In the genomic region with DNA sequence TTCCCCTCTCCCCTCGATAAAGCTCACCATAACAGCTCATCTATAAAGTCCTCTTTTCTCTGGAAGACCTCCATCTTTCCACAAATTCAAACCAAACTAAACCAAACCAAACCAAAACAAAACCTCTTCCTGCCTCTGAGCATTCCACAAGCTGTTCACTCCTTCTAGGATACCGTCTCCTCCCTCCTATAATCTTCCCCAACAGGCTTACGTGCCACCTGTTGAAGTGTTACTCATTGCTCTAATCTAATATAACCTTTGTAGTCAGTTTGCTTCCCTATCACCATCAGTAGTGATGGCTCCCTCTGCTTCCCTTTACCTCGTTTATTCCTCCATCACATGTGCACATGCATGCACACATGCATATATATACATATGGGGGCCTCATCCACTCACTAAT, we compare ENCODE assay signal across 21 cellular contexts. TPM values are rescaled to one million over a fixed set of nuclear protein-coding genes. Genes with fewer than 3 reads are reported as not detected.
DNase-seq lines count a peak whose midpoint lies in the region; ATAC-seq, FAIRE-seq and TF ChIP-seq lines count a peak whose summit lies in the region.
"Had no signal": no experiment of that assay in that cellular context is flagged by ENCODE, and none has a peak within 500 bp of the region (broad histone marks: within the 10 kb centered on the region; RNA-seq: fewer than 3 reads in every experiment).

No MANE protein-coding gene starts in this region.

- peaks cover 6% of the 10 kb centered on the region for H3K36me3 Mint-ChIP-seq in effector memory CD8-positive, alpha-beta T cell (ENCODE audit: insufficient read depth)
- H3K36me3 Mint-ChIP-seq in natural killer cell treated with Interleukin-12 subunit alpha and Interleukin-12 subunit beta and Interleukin-15 and Interleukin-18, amount 100 ng/mL, for 72 hours: peaks cover 7% of the 10 kb centered on the region
- H3K36me3 Mint-ChIP-seq: CD4-positive, alpha-beta memory T cell had no signal

- no peak for TF ChIP-seq RAD21 in K562 (CRISPR knock-in tag; conservative IDR thresholded peaks at IDR 0.05 in 1 of 2, IDR thresholded peaks at IDR 0.05 in 1 of 2)

- H3K9me1 ChIP-seq in K562 (ENCODE audit: control insufficient read depth, insufficient read depth, low read length): no peaks in the 10 kb centered on the region

- H3K27ac Mint-ChIP-seq in effector memory CD8-positive, alpha-beta T cell: no peak overlapping the region
- H3K27ac Mint-ChIP-seq in natural killer cell treated with Interleukin-12 subunit alpha and Interleukin-12 subunit beta and Interleukin-15 and Interleukin-18, amount 100 ng/mL, for 72 hours: no peak overlapping the region
- H3K27ac Mint-ChIP-seq: CD4-positive, alpha-beta memory T cell had no signal

- H3K27me3 Mint-ChIP-seq in effector memory CD8-positive, alpha-beta T cell: peaks cover 9 to 37% of the 10 kb centered on the region in 2 donors
- peaks cover 35 to 43% of the 10 kb centered on the region in 2 donors for H3K27me3 Mint-ChIP-seq in natural killer cell treated with Interleukin-12 subunit alpha and Interleukin-12 subunit beta and Interleukin-15 and Interleukin-18, amount 100 ng/mL, for 72 hours

- TF ChIP-seq EP300 in K562 (IDR thresholded peaks at IDR 0.05; ENCODE audit: low read length): no peak

- TF ChIP-seq POLR2A in K562 (conservative IDR thresholded peaks at IDR 0.05): no peak

- no peaks in the 10 kb centered on the region for H4K20me1 ChIP-seq in K562 (replicated peaks; ENCODE audit: control insufficient read depth, insufficient read depth, low read length)

- no peak for ATAC-seq in K562
- ATAC-seq in effector memory CD8-positive, alpha-beta T cell (replicated peaks): no peak
- ATAC-seq in natural killer cell treated with Interleukin-12 subunit alpha and Interleukin-12 subunit beta and Interleukin-15 and Interleukin-18, amount 100 ng/mL, for 72 hours: no peak
- ATAC-seq: A549 had no signal

- no peaks in the 10 kb centered on the region for H3K9me3 ChIP-seq in HEK293 (ENCODE audit: control insufficient read depth, insufficient read depth, low read depth, low read length)
- H3K9me3 ChIP-seq in K562 (replicated peaks; ENCODE audit: control insufficient read depth, insufficient read depth, low read depth, low read length): no peaks in the 10 kb centered on the region
- H3K9me3 ChIP-seq in thymus (ENCODE audit: control insufficient read depth): no peaks in the 10 kb centered on the region
- H3K9me3 ChIP-seq: A549, Caco-2, HAP-1 had no signal

- DNase-seq in NCI-H82 (lab: John Stamatoyannopoulos, UW) (peak; percentile 68), NCI-H82 treated with DMSO at 0.1 percent for 48 hours (lab: John Stamatoyannopoulos, UW; ENCODE audit: unreplicated experiment) (no peak), K562 (ENCODE audit: extremely low read depth in 1 of 4, low spot score in 3 of 4) (no peak)
- DNase-seq in effector memory CD8-positive, alpha-beta T cell: no peak
- DNase-seq in natural killer cell treated with Interleukin-12 subunit alpha and Interleukin-12 subunit beta and Interleukin-15 and Interleukin-18, amount 100 ng/mL, for 72 hours (ENCODE audit: low spot score): no peak
- DNase-seq: 8988T; ACHN; C1 segment of cervical spinal cord; Caco-2; CD4-positive, alpha-beta memory T cell; DMS53; DMS79 treated with DMSO at 0.1 percent for 48 hours; GOT3 had no signal

- H3K4me3 ChIP-seq in HEK293 (ENCODE audit: low read depth, low read length) (no peak overlapping the region), K562 (no peak overlapping the region), thymus (ENCODE audit: low read length) (no peak overlapping the region)
- H3K4me3 ChIP-seq: A549, HAP-1 had no signal

- H3K4me1 Mint-ChIP-seq in effector memory CD8-positive, alpha-beta T cell (ENCODE audit: low read depth in 2 of 2): peaks cover 15 to 32% of the 10 kb centered on the region in 2 donors
- H3K4me1 Mint-ChIP-seq in natural killer cell treated with Interleukin-12 subunit alpha and Interleukin-12 subunit beta and Interleukin-15 and Interleukin-18, amount 100 ng/mL, for 72 hours (ENCODE audit: low read depth in 2 of 2): peaks cover 20 to 45% of the 10 kb centered on the region in 2 donors

- in situ Hi-C loops in K562 (cut with MboI): no loop called here

- H3K36me3 ChIP-seq in HEK293 (ENCODE audit: control insufficient read depth in 2 of 2, insufficient read depth in 1 of 2, low read length in 2 of 2) (no peaks in the 10 kb centered on the region), K562 (ENCODE audit: control insufficient read depth, insufficient read depth, low read length) (no peaks in the 10 kb centered on the region), thymus (ENCODE audit: control insufficient read depth, insufficient read depth) (no peaks in the 10 kb centered on the region)
- H3K36me3 ChIP-seq: HAP-1 had no signal

- H3K4me1 ChIP-seq in HEK293 (ENCODE audit: control insufficient read depth, insufficient read depth, low read length) (no peaks in the 10 kb centered on the region), K562 (replicated peaks in 1 of 2; ENCODE audit: control insufficient read depth in 2 of 2, insufficient read depth in 2 of 2, low read length in 2 of 2) (peaks cover 0 to 4% of the 10 kb centered on the region in 2 experiments; a peak in 1 of 5 replicates), thymus (ENCODE audit: control insufficient read depth, insufficient read depth, low read length) (peaks cover 65% of the 10 kb centered on the region)
- H3K4me1 ChIP-seq: A549, Caco-2, HAP-1 had no signal

- peaks cover 0 to 13% of the 10 kb centered on the region in 2 experiments; a peak in 3 of 5 replicates for H3K27me3 ChIP-seq in K562 (ENCODE audit: control insufficient read depth in 2 of 2, insufficient read depth in 2 of 2, low read length in 2 of 2)
- H3K27me3 ChIP-seq in thymus (ENCODE audit: control insufficient read depth, insufficient read depth): no peaks in the 10 kb centered on the region

- H3K79me2 ChIP-seq in K562 (ENCODE audit: control insufficient read depth, insufficient read depth, low read length): no peaks in the 10 kb centered on the region

- no TSS peak for BruUV-seq in K562 (replicated peaks; lab: Mats Ljungman, UMichigan)

- no peak overlapping the region for H3K9ac ChIP-seq in K562 (ENCODE audit: insufficient read depth in 1 of 2, low read depth in 2 of 2, low read length in 2 of 2)

- no peak overlapping the region for H3K4me3 Mint-ChIP-seq in effector memory CD8-positive, alpha-beta T cell
- no peak overlapping the region for H3K4me3 Mint-ChIP-seq in natural killer cell treated with Interleukin-12 subunit alpha and Interleukin-12 subunit beta and Interleukin-15 and Interleukin-18, amount 100 ng/mL, for 72 hours

- H3K4me2 ChIP-seq in K562 (ENCODE audit: insufficient read depth, low read length): no peak overlapping the region
- H3K4me2 ChIP-seq: A549 had no signal

- no peak for TF ChIP-seq CTCF in HEK293 (tag by site-specific recombination; IDR thresholded peaks at IDR 0.05)
- TF ChIP-seq CTCF in K562 (IDR thresholded peaks at IDR 0.05 in 2 of 3, conservative IDR thresholded peaks at IDR 0.05 in 1 of 3; ENCODE audit: insufficient read depth in 2 of 3, low read depth in 1 of 3, low read length in 3 of 3): no peak

- POLR2A ChIA-PET in HEK293 (lab: Yijun Ruan, JAX) (no interaction called here), K562 (lab: Yijun Ruan, JAX) (interaction anchor here (0.5 kb wide), 1 partner anchor 882 kb away, joined by 4 read pairs; no protein-coding TSS in a partner anchor)

- no peak for FAIRE-seq in K562 (lab: Jason Lieb, UNC)
- FAIRE-seq: A549, G401.6, GM12892, H54 had no signal

- H3K27ac ChIP-seq in HEK293 (ENCODE audit: extremely low read depth, low read depth, low read length) (no peak overlapping the region), K562 (ENCODE audit: extremely low read depth, low read depth, low read length) (no peak overlapping the region), thymus (ENCODE audit: low read depth) (peak overlapping the region; percentile 79)
- H3K27ac ChIP-seq: A549 had no signal

- H2AFZ ChIP-seq in K562 (ENCODE audit: low read depth, low read length): no peak overlapping the region

- CTCF ChIA-PET in HEK293 (lab: Yijun Ruan, JAX) (no interaction called here), K562 (lab: Yijun Ruan, JAX; ENCODE audit: low intra/inter-chr PET ratio) (no interaction called here)

- 14% methylated on average over 4 of the region's 4 CpGs for WGBS in K562 (ENCODE audit: insufficient coverage, low coverage, missing lambda C conversion rate)
- 83% methylated on average over 4 of the region's 4 CpGs for WGBS in thymus

- intact Hi-C loops in K562 (cut with micrococcal nuclease): no loop called here

- H3K9me3 Mint-ChIP-seq in effector memory CD8-positive, alpha-beta T cell: no peaks in the 10 kb centered on the region
- no peaks in the 10 kb centered on the region for H3K9me3 Mint-ChIP-seq in natural killer cell treated with Interleukin-12 subunit alpha and Interleukin-12 subunit beta and Interleukin-15 and Interleukin-18, amount 100 ng/mL, for 72 hours

RNA-seq across cellular contexts. Expression of a gene that starts 12.7 kb away (rescaled TPM):
- total RNA-seq in K562 (2011; cell fraction: chromatin; rRNA removed; ENCODE audit: low replicate concordance): not detected in 2 replicates
- not detected in 2 replicates for total RNA-seq in K562 (2011; cell fraction: nucleolus; rRNA removed)
- not detected in 2 replicates for total RNA-seq in K562 (2011; cell fraction: nucleoplasm; rRNA removed)
- total RNA-seq in K562 (2014; rRNA removed) (not detected in 2 replicates), K562 (2014; rRNA removed; fragmentation: Illumina TruSeq; extraction: Trizol) (not detected in 2 replicates), K562 (2015; rRNA removed; fragmentation: Illumina TruSeq; extraction: Trizol) (not detected in 2 replicates), K562 (2021) (not detected in 2 replicates)
- polyA plus RNA-seq in K562 (2011; rRNA removed) (not detected in 2 replicates), K562 (2014; fragmentation: Illumina TruSeq; extraction: Trizol) (not detected in 2 replicates), K562 (2014; fragmentation: Nextera tagmentation; extraction: Ambion mirVana) (not detected), K562 (2014; rRNA removed) (not detected in 2 replicates), thymus (133 TPM)
- not detected in 2 replicates for polyA plus RNA-seq in K562 (2011; cell fraction: cytosol; rRNA removed)
- not detected in 2 replicates for polyA plus RNA-seq in K562 (2011; cell fraction: nucleus; rRNA removed)
- polyA plus RNA-seq in K562 (2012): 0.07 TPM in 1 of 2 replicates, not detected in the other
- not detected in 2 replicates for polyA minus RNA-seq in K562 (2011; rRNA and poly(A)+ RNA removed)
- not detected in 2 replicates for polyA minus RNA-seq in K562 (2011; cell fraction: cytosol; rRNA and poly(A)+ RNA removed)
- not detected in 2 replicates for polyA minus RNA-seq in K562 (2011; cell fraction: nucleus; rRNA and poly(A)+ RNA removed)
- not detected for total RNA-seq in natural killer cell treated with Interleukin-12 subunit alpha and Interleukin-12 subunit beta and Interleukin-15 and Interleukin-18, amount 100 ng/mL, for 72 hours
- total RNA-seq: Caco-2 had no signal
- polyA plus RNA-seq: A549, BJ had no signal

RNA-seq across cellular contexts. Expression of a gene that starts 31.7 kb away (rescaled TPM):
- 9.0 and 14.3 TPM in 2 replicates for total RNA-seq in K562 (2011; cell fraction: chromatin; rRNA removed; ENCODE audit: low replicate concordance)
- 3.3 TPM in 2 replicates for total RNA-seq in K562 (2011; cell fraction: nucleolus; rRNA removed)
- total RNA-seq in K562 (2011; cell fraction: nucleoplasm; rRNA removed): 5.9 and 10.1 TPM in 2 replicates
- 10.0 and 11.7 TPM in 2 replicates for total RNA-seq in K562 (2014; rRNA removed)
- total RNA-seq in K562 (2014; rRNA removed; fragmentation: Illumina TruSeq; extraction: Trizol): 13.9 and 15.4 TPM in 2 replicates
- 11.0 and 13.1 TPM in 2 replicates for total RNA-seq in K562 (2015; rRNA removed; fragmentation: Illumina TruSeq; extraction: Trizol)
- total RNA-seq in K562 (2021): 15.3 TPM in 2 replicates
- polyA plus RNA-seq in K562 (2011; rRNA removed): 30.2 and 33.7 TPM in 2 replicates
- 8.8 and 17.2 TPM in 2 replicates for polyA plus RNA-seq in K562 (2011; cell fraction: cytosol; rRNA removed)
- 13.9 and 31.2 TPM in 2 replicates for polyA plus RNA-seq in K562 (2011; cell fraction: nucleus; rRNA removed)
- polyA plus RNA-seq in K562 (2012): 10.9 and 29.7 TPM in 2 replicates
- 21.1 and 21.8 TPM in 2 replicates for polyA plus RNA-seq in K562 (2014; fragmentation: Illumina TruSeq; extraction: Trizol)
- 10 to 100 TPM; 10.7 to 17.3 TPM for polyA plus RNA-seq in K562 (2014; fragmentation: Nextera tagmentation; extraction: Ambion mirVana)
- polyA plus RNA-seq in K562 (2014; rRNA removed): 15.1 and 15.8 TPM in 2 replicates
- 17.5 and 22.8 TPM in 2 replicates for polyA minus RNA-seq in K562 (2011; rRNA and poly(A)+ RNA removed)
- 7.3 and 12.4 TPM in 2 replicates for polyA minus RNA-seq in K562 (2011; cell fraction: cytosol; rRNA and poly(A)+ RNA removed)
- polyA minus RNA-seq in K562 (2011; cell fraction: nucleus; rRNA and poly(A)+ RNA removed): 4.8 and 10.7 TPM in 2 replicates
- 42.8 TPM for polyA plus RNA-seq in thymus
- total RNA-seq in natural killer cell treated with Interleukin-12 subunit alpha and Interleukin-12 subunit beta and Interleukin-15 and Interleukin-18, amount 100 ng/mL, for 72 hours: 1 to 10 TPM; 6.7 to 7.1 TPM
